9 cellular contexts compared by ENCODE assay signal in genomic region chr2:66437601-66438497, GRCh38. TPM values are rescaled to one million over a fixed set of nuclear protein-coding genes. Genes with fewer than 3 reads are reported as not detected.
DNase-seq lines count a peak whose midpoint lies in the region; ATAC-seq lines count a peak whose summit lies in the region.
"Had no signal": no experiment of that assay in that cellular context is flagged by ENCODE, and none has a peak within 500 bp of the region (broad histone marks: within the 10 kb centered on the region; RNA-seq: fewer than 3 reads in every experiment).

No MANE protein-coding gene starts in this region.

- intact Hi-C loops in left cardiac atrium (cut with DNase I) = loop anchor here in 1 of 2 donors (10.0 kb wide), 1 partner anchor 1597 kb away; no protein-coding TSS in a partner anchor

- peaks cover 12% of the 10 kb centered on the region for H3K36me3 ChIP-seq in rectal smooth muscle tissue (ENCODE audit: control insufficient read depth, insufficient read depth, low read length)

- no peaks in the 10 kb centered on the region for H3K9me3 Mint-ChIP-seq in stimulated activated naive CD8-positive, alpha-beta T cell treated with anti-CD3 and anti-CD28 coated beads, Interleukin-15, amount 100 ng/mL, for 72 hours

- H3K27ac Mint-ChIP-seq in stimulated activated naive CD8-positive, alpha-beta T cell treated with anti-CD3 and anti-CD28 coated beads, Interleukin-15, amount 100 ng/mL, for 72 hours = no peak overlapping the region

- H3K27ac ChIP-seq in rectal smooth muscle tissue (ENCODE audit: low read depth, low read length) = peak overlapping the region; percentile 98

- H3K4me1 Mint-ChIP-seq in stimulated activated naive CD8-positive, alpha-beta T cell treated with anti-CD3 and anti-CD28 coated beads, Interleukin-15, amount 100 ng/mL, for 72 hours = peaks cover 42% of the 10 kb centered on the region

- peak; percentile 51 for DNase-seq in ELF-1 (ENCODE audit: low read depth, low spot score)
- DNase-seq in UCSD-AML1 (lab: John Stamatoyannopoulos, UW; ENCODE audit: unreplicated experiment) = peak; percentile 58
- peak; percentile 41 for DNase-seq in left cardiac atrium
- DNase-seq in activated CD4-positive, CD25-positive, alpha-beta regulatory T cell (lab: John Stamatoyannopoulos, UW) = no peak
- DNase-seq in hippocampal formation (lab: John Stamatoyannopoulos, UW) = no peak
- DNase-seq in stimulated activated naive CD8-positive, alpha-beta T cell treated with anti-CD3 and anti-CD28 coated beads, Interleukin-15, amount 100 ng/mL, for 72 hours = no peak

- H3K27me3 Mint-ChIP-seq in stimulated activated naive CD8-positive, alpha-beta T cell treated with anti-CD3 and anti-CD28 coated beads, Interleukin-15, amount 100 ng/mL, for 72 hours = peaks cover 92% of the 10 kb centered on the region

- peaks cover 4% of the 10 kb centered on the region for H3K27me3 ChIP-seq in rectal smooth muscle tissue (ENCODE audit: control insufficient read depth, insufficient read depth, low read length)

- peak overlapping the region; percentile 92 for H3K4me3 ChIP-seq in rectal smooth muscle tissue (ENCODE audit: low read length)

- H3K4me1 ChIP-seq in rectal smooth muscle tissue (ENCODE audit: control insufficient read depth, insufficient read depth, low read length) = peaks cover 3% of the 10 kb centered on the region

- no peak overlapping the region for H3K4me3 Mint-ChIP-seq in stimulated activated naive CD8-positive, alpha-beta T cell treated with anti-CD3 and anti-CD28 coated beads, Interleukin-15, amount 100 ng/mL, for 72 hours

- H3K9ac ChIP-seq in rectal smooth muscle tissue (ENCODE audit: low read length) = peak overlapping the region; percentile 2

- ATAC-seq in left cardiac atrium = peak in 1 of 2 donors; percentile 5
- ATAC-seq in GM21576 (IDR thresholded peaks at IDR 0.05; ENCODE audit: unreplicated experiment) = no peak
- ATAC-seq in stimulated activated naive CD8-positive, alpha-beta T cell treated with anti-CD3 and anti-CD28 coated beads, Interleukin-15, amount 100 ng/mL, for 72 hours = no peak

RNA-seq across cellular contexts. Expression of gene MEIS1, which starts 2.9 kb away (rescaled TPM):
- total RNA-seq in left cardiac atrium = 10 to 100 TPM; 32.4 to 36.1 TPM
- total RNA-seq: T-helper 1 cell treated with Interleukin-12 subunit alpha and Interleukin-12 subunit beta and Interleukin-4 antibody, amounts not matched to agents 30 ng/mL and 1 ng/mL, for 36 hours had no signal

Comparison
In these comparisons a context has a peak if more than half of its experiments do, and no peak if none do; other contexts are left out.
1. DNase-seq: peak in ELF-1 (single experiment), UCSD-AML1 (single experiment) and left cardiac atrium (single experiment); none in activated CD4-positive, CD25-positive, alpha-beta regulatory T cell (0 of 4), hippocampal formation (0 of 2) and stimulated activated naive CD8-positive, alpha-beta T cell treated with anti-CD3 and anti-CD28 coated beads, Interleukin-15, amount 100 ng/mL, for 72 hours (0 of 2).